Comparison of ENCODE assay signal across 1 cellular context in genomic region chr4:185322805-185323204, GRCh38.
TF ChIP-seq lines count a peak whose summit lies in the region.

No MANE protein-coding gene starts in this region.

TF ChIP-seq in IMR-90, 13 proteins besides CTCF, POLR2A, EP300 and RAD21:
- no peak for TF ChIP-seq FOS (IDR thresholded peaks at IDR 0.05; ENCODE audit: low read depth, low read length)
